8 cellular contexts compared by ENCODE assay signal in genomic region chr13:110330491-110331001, GRCh38. TPM values are rescaled to one million over a fixed set of nuclear protein-coding genes. Genes with fewer than 3 reads are reported as not detected.
A peak's percentile ranks its signal among the peaks of the same experiment; 100 is the strongest.
DNase-seq lines count a peak whose midpoint lies in the region; ATAC-seq, FAIRE-seq and TF ChIP-seq lines count a peak whose summit lies in the region.
"Had no signal": no experiment of that assay in that cellular context is flagged by ENCODE, and none has a peak within 500 bp of the region (broad histone marks: within the 10 kb centered on the region; RNA-seq: fewer than 3 reads in every experiment).

No MANE protein-coding gene starts in this region.

- 84 to 92% methylated on average over 3 to 11 of the region's 11 CpGs for WGBS in transverse colon (ENCODE audit: low coverage in 1 of 2), 2 donors
- WGBS in small intestine, 3 donors: 71 to 90% (median 87%) methylated on average over 11 of the region's 11 CpGs

- peaks cover 3% of the 10 kb centered on the region for H3K9me3 ChIP-seq in SJSA1 (replicated peaks)
- H3K9me3 ChIP-seq in muscle layer of colon (ENCODE audit: low read length): no peaks in the 10 kb centered on the region
- no peaks in the 10 kb centered on the region for H3K9me3 ChIP-seq in transverse colon
- H3K9me3 ChIP-seq in small intestine (ENCODE audit: control insufficient read depth, low read depth): no peaks in the 10 kb centered on the region

- peaks cover 68% of the 10 kb centered on the region for H3K4me1 Mint-ChIP-seq in endothelial cell (ENCODE audit: unreplicated experiment)
- H3K4me1 Mint-ChIP-seq: T-cell had no signal

- peak overlapping the region; percentile 27 for H3K4me3 Mint-ChIP-seq in endothelial cell (ENCODE audit: unreplicated experiment)
- H3K4me3 Mint-ChIP-seq: T-cell had no signal

- FAIRE-seq in small intestine (lab: Jason Lieb, UNC): no peak

- no peaks in the 10 kb centered on the region for H3K9me3 Mint-ChIP-seq in endothelial cell (ENCODE audit: unreplicated experiment)
- H3K9me3 Mint-ChIP-seq: T-cell had no signal

- H3K4me1 ChIP-seq in SJSA1 (replicated peaks) (peaks cover 100% of the 10 kb centered on the region), muscle layer of colon (ENCODE audit: insufficient read depth, low read length) (peaks cover 97% of the 10 kb centered on the region), transverse colon (peaks cover 0 to 34% (median 11%) of the 10 kb centered on the region in 4 donors), small intestine (ENCODE audit: control insufficient read depth in 2 of 2, insufficient read depth in 1 of 2, low read depth in 1 of 2, low read length in 1 of 2) (peaks cover 0 to 5% of the 10 kb centered on the region in 2 donors)

- peak overlapping the region; percentile 92 for H3K27ac ChIP-seq in SJSA1
- H3K27ac ChIP-seq in muscle layer of colon (ENCODE audit: low read depth, low read length): peak overlapping the region; percentile 20
- peak overlapping the region; percentile 84 to 87 (median 86) for H3K27ac ChIP-seq in transverse colon
- peak overlapping the region in 1 of 2 donors; percentile 88 for H3K27ac ChIP-seq in small intestine (ENCODE audit: low read depth in 1 of 2, low read length in 1 of 2)

- peak; percentile 87 to 93 for DNase-seq in SJSA1 (ENCODE audit: low read depth in 1 of 2, low spot score in 2 of 2)
- no peak for DNase-seq in endothelial cell (ENCODE audit: low spot score)
- DNase-seq in transverse colon: no peak
- DNase-seq in small intestine: no peak
- no peak for DNase-seq in activated gamma-delta T cell (lab: John Stamatoyannopoulos, UW)
- DNase-seq: T-cell had no signal

- H3K4me3 ChIP-seq in SJSA1 (peak overlapping the region; percentile 29), muscle layer of colon (ENCODE audit: low read depth in 1 of 2, low read length in 2 of 2) (peak overlapping the region in 1 of 2 donors; percentile 7), transverse colon (no peak overlapping the region), small intestine (ENCODE audit: low read depth in 1 of 2, low read length in 2 of 2) (no peak overlapping the region)

- peaks cover 16% of the 10 kb centered on the region for H3K27me3 Mint-ChIP-seq in endothelial cell (ENCODE audit: unreplicated experiment)

- in situ Hi-C loops in transverse colon (cut with MboI; ENCODE audit: low pct_ligation_motif_present in 1 of 4, low pct_unique_long_range_greater_than_20kb in 1 of 4, low sequenced_read_pairs in 3 of 4): no loop called here

- ATAC-seq in GM19455 (IDR thresholded peaks at IDR 0.05; ENCODE audit: unreplicated experiment): no peak
- ATAC-seq: T-cell had no signal

- peaks cover 72% of the 10 kb centered on the region for H3K36me3 Mint-ChIP-seq in endothelial cell (ENCODE audit: low read depth, unreplicated experiment)
- H3K36me3 Mint-ChIP-seq: T-cell had no signal

- TF ChIP-seq POLR2A in transverse colon (IDR thresholded peaks at IDR 0.05): no peak

- H3K27ac Mint-ChIP-seq in endothelial cell (ENCODE audit: unreplicated experiment): peak overlapping the region; percentile 39
- H3K27ac Mint-ChIP-seq: T-cell had no signal

- no peak for TF ChIP-seq EP300 in transverse colon (IDR thresholded peaks at IDR 0.05; ENCODE audit: low read depth)

- H3K27me3 ChIP-seq in SJSA1 (replicated peaks) (no peaks in the 10 kb centered on the region), muscle layer of colon (ENCODE audit: control insufficient read depth in 1 of 2, insufficient read depth in 2 of 2, low read length in 2 of 2) (no peaks in the 10 kb centered on the region), transverse colon (no peaks in the 10 kb centered on the region), small intestine (ENCODE audit: control insufficient read depth in 2 of 2, insufficient read depth in 2 of 2, low read length in 2 of 2) (no peaks in the 10 kb centered on the region)

- no peak for TF ChIP-seq CTCF in endothelial cell (IDR thresholded peaks at IDR 0.05; ENCODE audit: unreplicated experiment)
- no peak for TF ChIP-seq CTCF in transverse colon (IDR thresholded peaks at IDR 0.05)

- H3K9ac ChIP-seq in muscle layer of colon (ENCODE audit: low read length): peak overlapping the region; percentile 40

- H3K36me3 ChIP-seq in SJSA1: peaks cover 22% of the 10 kb centered on the region
- no peaks in the 10 kb centered on the region for H3K36me3 ChIP-seq in muscle layer of colon (ENCODE audit: insufficient read depth, low read length)
- no peaks in the 10 kb centered on the region for H3K36me3 ChIP-seq in transverse colon
- no peaks in the 10 kb centered on the region for H3K36me3 ChIP-seq in small intestine (ENCODE audit: control insufficient read depth in 2 of 2, insufficient read depth in 2 of 2, low read length in 2 of 2)

- intact Hi-C loops in transverse colon (cut with DNase I; ENCODE audit: low total_unique reads): loop anchor here (1.0 to 5.0 kb wide), 2 partner anchors 19 to 582 kb away; no protein-coding TSS in a partner anchor

RNA-seq across cellular contexts. Expression of gene COL4A2, which starts 23.5 kb away (rescaled TPM):
- total RNA-seq in SJSA1 (2014; rRNA removed; shearing (Covaris generic)): 677 and 741 TPM in 2 replicates
- total RNA-seq in endothelial cell (ENCODE audit: unreplicated experiment) (1,556 TPM), transverse colon (100 to 1,000 TPM in 2 of 4 donors, 10 to 100 TPM in 2; 75.1 to 322 (median 115) TPM)
- 10 to 100 TPM; 42.3 to 76.7 (median 52.4) TPM for polyA plus RNA-seq in small intestine

RNA-seq across cellular contexts. Expression of gene COL4A1, which starts 23.6 kb away (rescaled TPM):
- total RNA-seq in SJSA1 (2014; rRNA removed; shearing (Covaris generic)): 489 and 591 TPM in 2 replicates
- total RNA-seq in endothelial cell (ENCODE audit: unreplicated experiment) (2,720 TPM), transverse colon (100 to 1,000 TPM in 2 of 4 donors, 10 to 100 TPM in 2; 46.4 to 180 (median 99.2) TPM)
- 10 to 100 TPM in 1 of 3 donors, 1 to 10 TPM in 2; 3.1 to 58.5 (median 5.9) TPM for polyA plus RNA-seq in small intestine

Comparison
In these comparisons a context has a peak if more than half of its experiments do, and no peak if none do; other contexts are left out.
1. DNase-seq: peak in SJSA1 (2 of 2); none in endothelial cell (single experiment), transverse colon (single experiment), small intestine (single experiment) and activated gamma-delta T cell (single experiment).